Comparison of ENCODE assay signal across 8 cellular contexts in genomic region chr4:184513802-184514120, GRCh38.
A peak's percentile ranks its signal among the peaks of the same experiment; 100 is the strongest.
DNase-seq lines count a peak whose midpoint lies in the region; ATAC-seq lines count a peak whose summit lies in the region.

No MANE protein-coding gene starts in this region.

- no peak for DNase-seq in activated CD4-positive, CD25-positive, alpha-beta regulatory T cell (lab: John Stamatoyannopoulos, UW)
- no peak for DNase-seq in stimulated activated naive CD8-positive, alpha-beta T cell treated with anti-CD3 and anti-CD28 coated beads, Interleukin-15, Interleukin-2, amounts not matched to agents 100 U/mL and 50 U/mL, for 24 hours
- DNase-seq in germinal center (ENCODE audit: low spot score) = no peak
- no peak for DNase-seq in effector CD8-positive, alpha-beta T cell (lab: John Stamatoyannopoulos, UW)

- peaks cover 12% of the 10 kb centered on the region for H3K9me3 Mint-ChIP-seq in activated naive CD8-positive, alpha-beta T cell (ENCODE audit: low read depth)

- no peaks in the 10 kb centered on the region for H3K27me3 Mint-ChIP-seq in activated naive CD8-positive, alpha-beta T cell

- peaks cover 22% of the 10 kb centered on the region for H3K4me1 Mint-ChIP-seq in activated naive CD8-positive, alpha-beta T cell (ENCODE audit: low read depth)

- ATAC-seq in activated CD4-positive, CD25-positive, alpha-beta regulatory T cell treated with anti-CD3 and anti-CD28 coated beads, Interleukin-2, amount 50 U/mL, for 24 hours = peak; percentile 50 to 55
- ATAC-seq in HG02642 (IDR thresholded peaks at IDR 0.05; ENCODE audit: poor library complexity, unreplicated experiment) (peak; percentile 7), HG03175 (IDR thresholded peaks at IDR 0.05; ENCODE audit: unreplicated experiment) (no peak)
- ATAC-seq in stimulated activated naive CD8-positive, alpha-beta T cell treated with anti-CD3 and anti-CD28 coated beads, Interleukin-15, Interleukin-2, amounts not matched to agents 100 U/mL and 50 U/mL, for 24 hours = peak; percentile 45

- peak overlapping the region; percentile 44 for H3K4me3 Mint-ChIP-seq in activated naive CD8-positive, alpha-beta T cell

- H3K36me3 Mint-ChIP-seq in activated naive CD8-positive, alpha-beta T cell = peaks cover 3% of the 10 kb centered on the region

- peak overlapping the region; percentile 85 for H3K27ac Mint-ChIP-seq in activated naive CD8-positive, alpha-beta T cell
